Comparison of ENCODE assay signal across 9 cellular contexts in genomic region chr4:112361181-112361791, GRCh38.
DNase-seq lines count a peak whose midpoint lies in the region; ATAC-seq and TF ChIP-seq lines count a peak whose summit lies in the region.
"Had no signal": no experiment of that assay in that cellular context is flagged by ENCODE, and none has a peak within 500 bp of the region (broad histone marks: within the 10 kb centered on the region; RNA-seq: fewer than 3 reads in every experiment).

No MANE protein-coding gene starts in this region.

- H3K9me3 Mint-ChIP-seq in activated CD4-positive, alpha-beta T cell treated with anti-CD3 and anti-CD28 coated beads, Interleukin-2, amount 10 ng/mL, durations not matched to agents 7 days and 5 days: peaks cover 24% of the 10 kb centered on the region
- peaks cover 42% of the 10 kb centered on the region for H3K9me3 Mint-ChIP-seq in progenitor cell of endocrine pancreas (ENCODE audit: low read depth)

- H3K27ac Mint-ChIP-seq in activated CD4-positive, alpha-beta T cell treated with anti-CD3 and anti-CD28 coated beads, Interleukin-2, amount 10 ng/mL, durations not matched to agents 7 days and 5 days: no peak overlapping the region
- H3K27ac Mint-ChIP-seq in progenitor cell of endocrine pancreas: no peak overlapping the region

- TF ChIP-seq CTCF in HCT116 (IDR thresholded peaks at IDR 0.05 in 2 of 3, conservative IDR thresholded peaks at IDR 0.05 in 1 of 3; ENCODE audit: borderline replicate concordance in 1 of 3, insufficient read depth in 1 of 3, low read depth in 2 of 3, low read length in 2 of 3) (no peak), progenitor cell of endocrine pancreas (IDR thresholded peaks at IDR 0.05; ENCODE audit: unreplicated experiment) (no peak)

- ATAC-seq in GM18517 (IDR thresholded peaks at IDR 0.05; ENCODE audit: unreplicated experiment) (peak; percentile 93), HCT116 (peak; percentile 72)

- peaks cover 16% of the 10 kb centered on the region for H3K36me3 Mint-ChIP-seq in activated CD4-positive, alpha-beta T cell treated with anti-CD3 and anti-CD28 coated beads, Interleukin-2, amount 10 ng/mL, durations not matched to agents 7 days and 5 days (ENCODE audit: low read depth)
- no peaks in the 10 kb centered on the region for H3K36me3 Mint-ChIP-seq in progenitor cell of endocrine pancreas (ENCODE audit: insufficient read depth)

- intact Hi-C loops in HCT116 (cut with micrococcal nuclease) (no loop called here), posterior cingulate gyrus (cut with DNase I) (no loop called here)

- peaks cover 0 to 9% of the 10 kb centered on the region in 2 experiments; a peak in 1 of 4 replicates for H3K4me1 ChIP-seq in HCT116 (ENCODE audit: control insufficient read depth in 1 of 2, insufficient read depth in 2 of 2, low read length in 2 of 2)
- no peaks in the 10 kb centered on the region; the same call in 1 of the 2 replicates for H3K4me1 ChIP-seq in iPS-20b (ENCODE audit: insufficient read depth, low read length)
- H3K4me1 ChIP-seq: tibial nerve had no signal

- H3K36me3 ChIP-seq in HCT116 (ENCODE audit: control insufficient read depth in 1 of 2, insufficient read depth in 2 of 2, low read length in 2 of 2): no peaks in the 10 kb centered on the region
- no peaks in the 10 kb centered on the region for H3K36me3 ChIP-seq in iPS-20b (ENCODE audit: insufficient read depth, low read depth, low read length)

- no peak overlapping the region for H2AFZ ChIP-seq in HCT116 (ENCODE audit: low read depth, low read length, poor library complexity, severe bottlenecking)

- no peaks in the 10 kb centered on the region for H3K9me2 ChIP-seq in HCT116 (ENCODE audit: insufficient read depth)

- DNase-seq in HCT116 (ENCODE audit: low read depth, low spot score) (no peak), NCI-H345 (lab: John Stamatoyannopoulos, UW) (peak; percentile 20), posterior cingulate gyrus (no peak), NCI-H1105 treated with DMSO at 0.1 percent for 48 hours (lab: John Stamatoyannopoulos, UW) (no peak), progenitor cell of endocrine pancreas (ENCODE audit: low spot score, unreplicated experiment) (no peak)
- DNase-seq in activated CD4-positive, alpha-beta T cell treated with anti-CD3 and anti-CD28 coated beads, Interleukin-2, amount 10 ng/mL, durations not matched to agents 7 days and 5 days: no peak

- no peaks in the 10 kb centered on the region for H3K79me2 ChIP-seq in HCT116 (ENCODE audit: insufficient read depth, low read length)

- no peaks in the 10 kb centered on the region for H3K4me1 Mint-ChIP-seq in activated CD4-positive, alpha-beta T cell treated with anti-CD3 and anti-CD28 coated beads, Interleukin-2, amount 10 ng/mL, durations not matched to agents 7 days and 5 days
- no peaks in the 10 kb centered on the region for H3K4me1 Mint-ChIP-seq in progenitor cell of endocrine pancreas (ENCODE audit: low read depth)

- RAD21 ChIA-PET in HCT116 (lab: Charles Lee; ENCODE audit: low non-redundant PET in 1 of 2, low total read pairs in 2 of 2, uncharacterized antibody in 2 of 2, unreplicated experiment in 2 of 2): no interaction called here

- 0 out of 2 replicates have a peak overlapping the region, but pooled peaks have one; percentile 7 for H3K4me2 ChIP-seq in HCT116 (ENCODE audit: low read length)

- no peak overlapping the region for H3K9ac ChIP-seq in HCT116 (ENCODE audit: low read length)
- peak overlapping the region; percentile 56; the same call in 1 of the 2 replicates for H3K9ac ChIP-seq in iPS-20b (ENCODE audit: low read depth, low read length)

- no peak for TF ChIP-seq POLR2A in HCT116 (IDR thresholded peaks at IDR 0.05; ENCODE audit: borderline replicate concordance, extremely low read depth, insufficient read depth, insufficient read length)

- no peaks in the 10 kb centered on the region for H3K27me3 Mint-ChIP-seq in activated CD4-positive, alpha-beta T cell treated with anti-CD3 and anti-CD28 coated beads, Interleukin-2, amount 10 ng/mL, durations not matched to agents 7 days and 5 days
- H3K27me3 Mint-ChIP-seq in progenitor cell of endocrine pancreas: no peaks in the 10 kb centered on the region

- no TSS peak for BruUV-seq in HCT116 (replicated peaks; lab: Mats Ljungman, UMichigan)

- POLR2A ChIA-PET in HCT116 (lab: Charles Lee): no interaction called here
- POLR2A ChIA-PET in activated CD4-positive, alpha-beta T cell treated with anti-CD3 and anti-CD28 coated beads, Interleukin-2, amount 10 ng/mL, durations not matched to agents 7 days and 5 days (lab: Charles Lee): no interaction called here

- no peak overlapping the region for H3K4me3 Mint-ChIP-seq in activated CD4-positive, alpha-beta T cell treated with anti-CD3 and anti-CD28 coated beads, Interleukin-2, amount 10 ng/mL, durations not matched to agents 7 days and 5 days
- H3K4me3 Mint-ChIP-seq in progenitor cell of endocrine pancreas (ENCODE audit: low read depth): no peak overlapping the region

- no peaks in the 10 kb centered on the region for H3K9me3 ChIP-seq in HCT116 (ENCODE audit: control insufficient read depth in 1 of 2, insufficient read depth in 1 of 2, low read depth in 1 of 2, low read length in 2 of 2)
- no peaks in the 10 kb centered on the region for H3K9me3 ChIP-seq in iPS-20b (ENCODE audit: insufficient read depth, low read depth, low read length)

- H3K27ac ChIP-seq in HCT116 (ENCODE audit: low read depth, low read length): no peak overlapping the region
- H3K27ac ChIP-seq in iPS-20b (ENCODE audit: low read length): no peak overlapping the region
- H3K27ac ChIP-seq: tibial nerve had no signal

- CTCF ChIA-PET in HCT116 (lab: Charles Lee): no interaction called here
- CTCF ChIA-PET in activated CD4-positive, alpha-beta T cell treated with anti-CD3 and anti-CD28 coated beads, Interleukin-2, amount 10 ng/mL, durations not matched to agents 7 days and 5 days (lab: Charles Lee): interaction anchor here (1.0 to 2.0 kb wide), 3 partner anchors 10 to 21 kb away, joined by 4 to 5 read pairs (median 4); no protein-coding TSS in a partner anchor

- TF ChIP-seq RAD21 in HCT116 (IDR thresholded peaks at IDR 0.05; ENCODE audit: low read depth): no peak

- no peaks in the 10 kb centered on the region for H4K20me1 ChIP-seq in HCT116 (ENCODE audit: insufficient read depth)

- no peaks in the 10 kb centered on the region for H3K27me3 ChIP-seq in HCT116 (ENCODE audit: insufficient read depth, low read length)
- H3K27me3 ChIP-seq in iPS-20b (ENCODE audit: insufficient read depth, low read length): no peaks in the 10 kb centered on the region
- H3K27me3 ChIP-seq: tibial nerve had no signal

- no peak overlapping the region for H3K4me3 ChIP-seq in HCT116 (replicated peaks in 1 of 2; ENCODE audit: low read depth in 1 of 2, low read length in 2 of 2)
- peak overlapping the region; percentile 41; the same call in 1 of the 2 replicates for H3K4me3 ChIP-seq in iPS-20b (ENCODE audit: low read length)
- H3K4me3 ChIP-seq: tibial nerve had no signal

TF ChIP-seq in HCT116, 20 proteins besides CTCF, POLR2A, EP300 and RAD21 (continues in another document):
- TF ChIP-seq JUND (IDR thresholded peaks at IDR 0.05) (no peak), YY1 (IDR thresholded peaks at IDR 0.05; ENCODE audit: extremely low read depth, insufficient replicate concordance, low read depth, low read length) (no peak), SRF (IDR thresholded peaks at IDR 0.05; ENCODE audit: low read depth) (no peak), EZH2 (IDR thresholded peaks at IDR 0.05) (no peak), CBX3 (IDR thresholded peaks at IDR 0.05; ENCODE audit: low read depth) (no peak), EGR1 (IDR thresholded peaks at IDR 0.05; ENCODE audit: low read depth) (no peak), ZFX (IDR thresholded peaks at IDR 0.05) (no peak), TCF7L2 (IDR thresholded peaks at IDR 0.05; ENCODE audit: borderline replicate concordance, extremely low read depth, insufficient read depth, insufficient read length) (no peak), EZH2phosphoT487 (IDR thresholded peaks at IDR 0.05; ENCODE audit: borderline replicate concordance) (no peak), FOSL1 (IDR thresholded peaks at IDR 0.05; ENCODE audit: low read depth) (no peak), SIN3A (IDR thresholded peaks at IDR 0.05; ENCODE audit: low read depth) (no peak), ZNF274 (IDR thresholded peaks at IDR 0.05; ENCODE audit: low read depth, low read length) (no peak)
- TF ChIP-seq, protein P1, sequence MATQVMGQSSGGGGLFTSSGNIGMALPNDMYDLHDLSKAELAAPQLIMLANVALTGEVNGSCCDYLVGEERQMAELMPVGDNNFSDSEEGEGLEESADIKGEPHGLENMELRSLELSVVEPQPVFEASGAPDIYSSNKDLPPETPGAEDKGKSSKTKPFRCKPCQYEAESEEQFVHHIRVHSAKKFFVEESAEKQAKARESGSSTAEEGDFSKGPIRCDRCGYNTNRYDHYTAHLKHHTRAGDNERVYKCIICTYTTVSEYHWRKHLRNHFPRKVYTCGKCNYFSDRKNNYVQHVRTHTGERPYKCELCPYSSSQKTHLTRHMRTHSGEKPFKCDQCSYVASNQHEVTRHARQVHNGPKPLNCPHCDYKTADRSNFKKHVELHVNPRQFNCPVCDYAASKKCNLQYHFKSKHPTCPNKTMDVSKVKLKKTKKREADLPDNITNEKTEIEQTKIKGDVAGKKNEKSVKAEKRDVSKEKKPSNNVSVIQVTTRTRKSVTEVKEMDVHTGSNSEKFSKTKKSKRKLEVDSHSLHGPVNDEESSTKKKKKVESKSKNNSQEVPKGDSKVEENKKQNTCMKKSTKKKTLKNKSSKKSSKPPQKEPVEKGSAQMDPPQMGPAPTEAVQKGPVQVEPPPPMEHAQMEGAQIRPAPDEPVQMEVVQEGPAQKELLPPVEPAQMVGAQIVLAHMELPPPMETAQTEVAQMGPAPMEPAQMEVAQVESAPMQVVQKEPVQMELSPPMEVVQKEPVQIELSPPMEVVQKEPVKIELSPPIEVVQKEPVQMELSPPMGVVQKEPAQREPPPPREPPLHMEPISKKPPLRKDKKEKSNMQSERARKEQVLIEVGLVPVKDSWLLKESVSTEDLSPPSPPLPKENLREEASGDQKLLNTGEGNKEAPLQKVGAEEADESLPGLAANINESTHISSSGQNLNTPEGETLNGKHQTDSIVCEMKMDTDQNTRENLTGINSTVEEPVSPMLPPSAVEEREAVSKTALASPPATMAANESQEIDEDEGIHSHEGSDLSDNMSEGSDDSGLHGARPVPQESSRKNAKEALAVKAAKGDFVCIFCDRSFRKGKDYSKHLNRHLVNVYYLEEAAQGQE (IDR thresholded peaks at IDR 0.05; ENCODE audit: low read depth): no peak
